1 cellular context compared by ENCODE assay signal in genomic region chr5:76709762-76710161, GRCh38.
TF ChIP-seq lines count a peak whose summit lies in the region.

No MANE protein-coding gene starts in this region.

TF ChIP-seq in GM23338, 12 proteins besides CTCF, POLR2A, EP300 and RAD21 (continued from another document):
- TF ChIP-seq ZNF462 (CRISPR knock-in tag; IDR thresholded peaks at IDR 0.05) (no peak), ZNF331 (CRISPR knock-in tag; IDR thresholded peaks at IDR 0.05; ENCODE audit: low read depth) (no peak), ZNF114 (CRISPR knock-in tag; IDR thresholded peaks at IDR 0.05) (no peak)
